ENCODE assay signal across 1 cellular context in genomic region chr5:159128070-159128507, GRCh38.
TF ChIP-seq lines count a peak whose summit lies in the region.

No MANE protein-coding gene starts in this region.

TF ChIP-seq in K562, 482 proteins besides CTCF, POLR2A, EP300 and RAD21 (continued from another document and continues in another):
- peak; percentile 74; the same call in 1 of the 2 replicates for TF ChIP-seq CREB1 (IDR thresholded peaks at IDR 0.05)
- TF ChIP-seq CREB1 (CRISPR knock-in tag; IDR thresholded peaks at IDR 0.05), result no peak
- peak; percentile 93 for TF ChIP-seq NCOR1 (IDR thresholded peaks at IDR 0.05)
- no peak for TF ChIP-seq ZNF124 (CRISPR knock-in tag; IDR thresholded peaks at IDR 0.05)
- TF ChIP-seq RBM25 (IDR thresholded peaks at IDR 0.05; ENCODE audit: low read depth, low read length, severe bottlenecking), result no peak
- TF ChIP-seq HOMEZ (CRISPR knock-in tag; IDR thresholded peaks at IDR 0.05), result no peak
- no peak for TF ChIP-seq FOXA1 (IDR thresholded peaks at IDR 0.05; ENCODE audit: borderline replicate concordance)
- TF ChIP-seq POLR3G (IDR thresholded peaks at IDR 0.05; ENCODE audit: extremely low read depth, insufficient read length, insufficient replicate concordance), result no peak
- peak in 1 of 2 experiments; percentile 60; a peak in 2 of 4 replicates for TF ChIP-seq MNT (conservative IDR thresholded peaks at IDR 0.05)
- TF ChIP-seq DDX20 (tag; IDR thresholded peaks at IDR 0.05; ENCODE audit: low read depth), result no peak
- no peak for TF ChIP-seq ZBTB33 (CRISPR knock-in tag; IDR thresholded peaks at IDR 0.05)
- no peak for TF ChIP-seq BCL6 (CRISPR knock-in tag; IDR thresholded peaks at IDR 0.05)
- no peak for TF ChIP-seq ZNF121 (CRISPR knock-in tag; conservative IDR thresholded peaks at IDR 0.05)
- peak; percentile 36; the same call in 1 of the 2 replicates for TF ChIP-seq NCOA1 (IDR thresholded peaks at IDR 0.05; ENCODE audit: low read depth)
- TF ChIP-seq NFXL1 (CRISPR knock-in tag; IDR thresholded peaks at IDR 0.05), result no peak
- TF ChIP-seq CHD4 (IDR thresholded peaks at IDR 0.05; ENCODE audit: insufficient read depth, insufficient replicate concordance, low read depth, low read length, poor library complexity, severe bottlenecking), result no peak
- no peak for TF ChIP-seq HNRNPK (IDR thresholded peaks at IDR 0.05; ENCODE audit: low read depth, low read length, poor library complexity, severe bottlenecking)
- no peak for TF ChIP-seq SFPQ (IDR thresholded peaks at IDR 0.05; ENCODE audit: low read depth, low read length)
- no peak for TF ChIP-seq KAT8 (IDR thresholded peaks at IDR 0.05; ENCODE audit: low read depth)
- TF ChIP-seq ZNF431 (CRISPR knock-in tag; IDR thresholded peaks at IDR 0.05), result no peak
- TF ChIP-seq JUNB (CRISPR knock-in tag; conservative IDR thresholded peaks at IDR 0.05), result no peak
- TF ChIP-seq TBP (optimal IDR thresholded peaks at IDR 0.05; ENCODE audit: low read depth, low read length), result no peak
- no peak for TF ChIP-seq TCFL5 (CRISPR knock-in tag; conservative IDR thresholded peaks at IDR 0.05)
- TF ChIP-seq FOSL1 (tag; conservative IDR thresholded peaks at IDR 0.05), result peak; percentile 50; the same call in 1 of the 2 replicates
- peak; percentile 35 for TF ChIP-seq NEUROD1 (IDR thresholded peaks at IDR 0.05; ENCODE audit: borderline replicate concordance, low read depth, low read length, partially characterized antibody)
- TF ChIP-seq KAT7 (CRISPR knock-in tag; IDR thresholded peaks at IDR 0.05; ENCODE audit: borderline replicate concordance), result no peak
- no peak for TF ChIP-seq XRCC3 (IDR thresholded peaks at IDR 0.05)
- no peak for TF ChIP-seq PHTF2 (CRISPR knock-in tag; IDR thresholded peaks at IDR 0.05)
- TF ChIP-seq ZNF830 (CRISPR knock-in tag; IDR thresholded peaks at IDR 0.05), result no peak
- no peak for TF ChIP-seq ZKSCAN3 (CRISPR knock-in tag; IDR thresholded peaks at IDR 0.05)
- no peak for TF ChIP-seq ZNF23 (CRISPR knock-in tag; IDR thresholded peaks at IDR 0.05)
- TF ChIP-seq RB1 (IDR thresholded peaks at IDR 0.05; ENCODE audit: low read depth), result no peak
- TF ChIP-seq NRF1 (conservative IDR thresholded peaks at IDR 0.05 in 1 of 2, IDR thresholded peaks at IDR 0.05 in 1 of 2), result peak; percentile 20 to 31; a peak in 1 of 4 replicates
- no peak for TF ChIP-seq HMGN3 (IDR thresholded peaks at IDR 0.05; ENCODE audit: borderline replicate concordance, extremely low read depth, insufficient read length, low read depth, low read length)
- no peak for TF ChIP-seq ILK (tag; IDR thresholded peaks at IDR 0.05; ENCODE audit: borderline replicate concordance, low read depth)
- no peak for TF ChIP-seq BRD9 (IDR thresholded peaks at IDR 0.05; ENCODE audit: low read depth, partially characterized antibody)
- TF ChIP-seq PRDM10 (IDR thresholded peaks at IDR 0.05; ENCODE audit: partially characterized antibody), result no peak
- no peak for TF ChIP-seq USF2 (CRISPR knock-in tag; IDR thresholded peaks at IDR 0.05)
- TF ChIP-seq HBP1 (CRISPR knock-in tag; IDR thresholded peaks at IDR 0.05), result no peak
- TF ChIP-seq KLF1 (tag; IDR thresholded peaks at IDR 0.05), result no peak
- TF ChIP-seq TEAD1 (CRISPR knock-in tag; IDR thresholded peaks at IDR 0.05), result no peak
- TF ChIP-seq MYBL2 (IDR thresholded peaks at IDR 0.05; ENCODE audit: low read depth), result peak; percentile 26; the same call in 1 of the 2 replicates
- no peak for TF ChIP-seq MYBL2 (CRISPR knock-in tag; IDR thresholded peaks at IDR 0.05; ENCODE audit: borderline replicate concordance)
- no peak for TF ChIP-seq HDAC6 (IDR thresholded peaks at IDR 0.05; ENCODE audit: low read depth, low read length)
- peak; percentile 96 for TF ChIP-seq CBFA2T2 (conservative IDR thresholded peaks at IDR 0.05)
- no peak for TF ChIP-seq E4F1 (CRISPR knock-in tag; IDR thresholded peaks at IDR 0.05; ENCODE audit: borderline replicate concordance)
- TF ChIP-seq NBN (IDR thresholded peaks at IDR 0.05; ENCODE audit: low read depth), result 0 out of 2 replicates have a peak, but pooled peaks have one; percentile 33
- no peak for TF ChIP-seq ZNF277 (CRISPR knock-in tag; IDR thresholded peaks at IDR 0.05; ENCODE audit: borderline replicate concordance)
- TF ChIP-seq POLR2H (tag; IDR thresholded peaks at IDR 0.05; ENCODE audit: low read depth), result no peak
- 0 out of 2 replicates have a peak, but pooled peaks have one; percentile 57 for TF ChIP-seq ZBED1 (IDR thresholded peaks at IDR 0.05)
- peak; percentile 53 for TF ChIP-seq LEF1 (IDR thresholded peaks at IDR 0.05)
- no peak for TF ChIP-seq OTX1 (CRISPR knock-in tag; IDR thresholded peaks at IDR 0.05)
- TF ChIP-seq TRIM24 (IDR thresholded peaks at IDR 0.05), result peak; percentile 94 to 95
- peak; percentile 89 for TF ChIP-seq SMARCA4 (IDR thresholded peaks at IDR 0.05)
- peak; percentile 99 for TF ChIP-seq TEAD4 (IDR thresholded peaks at IDR 0.05; ENCODE audit: low read length)
- no peak for TF ChIP-seq TEAD4 (CRISPR knock-in tag; IDR thresholded peaks at IDR 0.05; ENCODE audit: borderline replicate concordance)
- no peak for TF ChIP-seq PTTG1 (tag; IDR thresholded peaks at IDR 0.05; ENCODE audit: low read depth)
